16 cellular contexts compared by ENCODE assay signal in genomic region chr17:81048827-81049371, GRCh38. TPM values are rescaled to one million over a fixed set of nuclear protein-coding genes. Genes with fewer than 3 reads are reported as not detected.
DNase-seq lines count a peak whose midpoint lies in the region; ATAC-seq and TF ChIP-seq lines count a peak whose summit lies in the region.
"Had no signal": no experiment of that assay in that cellular context is flagged by ENCODE, and none has a peak within 500 bp of the region (broad histone marks: within the 10 kb centered on the region; RNA-seq: fewer than 3 reads in every experiment).

No MANE protein-coding gene starts in this region.

- peak overlapping the region; percentile 65 for H3K27ac Mint-ChIP-seq in activated T-cell treated with anti-CD3 and anti-CD28 coated beads, Interleukin-2, amount 50 U/mL, for 24 hours
- H3K27ac Mint-ChIP-seq in stimulated activated effector memory CD8-positive, alpha-beta T cell treated with anti-CD3 and anti-CD28 coated beads, Interleukin-12 subunit alpha, Interleukin-12 subunit beta, amount 100 ng/mL, for 72 hours: peak overlapping the region; percentile 88
- H3K27ac Mint-ChIP-seq: IgD-negative memory B cell had no signal

- H3K4me1 ChIP-seq in RWPE2 (ENCODE audit: insufficient read depth, poor library complexity, severe bottlenecking) (peaks cover 46% of the 10 kb centered on the region), body of pancreas (peaks cover 25% of the 10 kb centered on the region)

- no peak for DNase-seq in activated T-cell treated with anti-CD3 and anti-CD28 coated beads, Interleukin-2, amount 50 U/mL, for 24 hours
- no peak for DNase-seq in activated T-cell treated with anti-CD3 and anti-CD28 coated beads, Interleukin-2, amount 50 U/mL, for 48 hours
- DNase-seq in RWPE2 (ENCODE audit: low spot score): no peak
- no peak for DNase-seq in epithelial cell of prostate (ENCODE audit: low read depth, low spot score)
- no peak for DNase-seq in stimulated activated effector memory CD8-positive, alpha-beta T cell treated with anti-CD3 and anti-CD28 coated beads, Interleukin-12 subunit alpha, Interleukin-12 subunit beta, amount 100 ng/mL, for 72 hours (ENCODE audit: low spot score in 2 of 2)
- no peak for DNase-seq in NCI-H2196 treated with DMSO at 0.1 percent for 48 hours (lab: John Stamatoyannopoulos, UW; ENCODE audit: unreplicated experiment)
- no peak for DNase-seq in body of pancreas
- DNase-seq in NCI-H1048 (lab: John Stamatoyannopoulos, UW): no peak
- DNase-seq: activated CD4-positive, alpha-beta T cell treated with anti-CD3 and anti-CD28 coated beads for 1 hour; erythroblast; HCEC 1CT; NCI-H1105 treated with DMSO at 0.1 percent for 48 hours; posterior cingulate gyrus had no signal

- peaks cover 14% of the 10 kb centered on the region for H3K4me1 Mint-ChIP-seq in activated T-cell treated with anti-CD3 and anti-CD28 coated beads, Interleukin-2, amount 50 U/mL, for 24 hours (ENCODE audit: low read depth)
- peaks cover 13% of the 10 kb centered on the region for H3K4me1 Mint-ChIP-seq in stimulated activated effector memory CD8-positive, alpha-beta T cell treated with anti-CD3 and anti-CD28 coated beads, Interleukin-12 subunit alpha, Interleukin-12 subunit beta, amount 100 ng/mL, for 72 hours

- H3K9me3 ChIP-seq in RWPE2 (ENCODE audit: severe bottlenecking) (no peaks in the 10 kb centered on the region), body of pancreas (no peaks in the 10 kb centered on the region)
- H3K9me3 ChIP-seq: A549, suprapubic skin had no signal

- WGBS in body of pancreas, 2 donors: 73 to 87% methylated on average over 2 to 28 of the region's 28 CpGs

- TF ChIP-seq CTCF in RWPE2 (IDR thresholded peaks at IDR 0.05; ENCODE audit: poor library complexity, severe bottlenecking): no peak
- TF ChIP-seq CTCF in body of pancreas (IDR thresholded peaks at IDR 0.05): no peak

- no peaks in the 10 kb centered on the region for H3K27me3 ChIP-seq in RWPE2 (ENCODE audit: insufficient read depth, poor library complexity, severe bottlenecking)
- no peaks in the 10 kb centered on the region for H3K27me3 ChIP-seq in body of pancreas
- H3K27me3 ChIP-seq: suprapubic skin had no signal

- no peak for TF ChIP-seq POLR2A in body of pancreas (IDR thresholded peaks at IDR 0.05)

- H3K4me3 ChIP-seq in RWPE2 (ENCODE audit: severe bottlenecking): no peak overlapping the region
- H3K4me3 ChIP-seq in body of pancreas: no peak overlapping the region
- H3K4me3 ChIP-seq: A549 had no signal

- H3K27ac ChIP-seq in RWPE2 (ENCODE audit: poor library complexity, severe bottlenecking) (peak overlapping the region; percentile 98), epithelial cell of prostate (peak overlapping the region; percentile 94), body of pancreas (peak overlapping the region in 2 of 4 donors; percentile 9 to 83)

- no peaks in the 10 kb centered on the region for H3K36me3 Mint-ChIP-seq in activated T-cell treated with anti-CD3 and anti-CD28 coated beads, Interleukin-2, amount 50 U/mL, for 24 hours (ENCODE audit: low read depth)
- no peaks in the 10 kb centered on the region for H3K36me3 Mint-ChIP-seq in stimulated activated effector memory CD8-positive, alpha-beta T cell treated with anti-CD3 and anti-CD28 coated beads, Interleukin-12 subunit alpha, Interleukin-12 subunit beta, amount 100 ng/mL, for 72 hours
- H3K36me3 Mint-ChIP-seq: IgD-negative memory B cell had no signal

- no peaks in the 10 kb centered on the region for H3K9me3 Mint-ChIP-seq in activated T-cell treated with anti-CD3 and anti-CD28 coated beads, Interleukin-2, amount 50 U/mL, for 24 hours
- no peaks in the 10 kb centered on the region for H3K9me3 Mint-ChIP-seq in stimulated activated effector memory CD8-positive, alpha-beta T cell treated with anti-CD3 and anti-CD28 coated beads, Interleukin-12 subunit alpha, Interleukin-12 subunit beta, amount 100 ng/mL, for 72 hours
- H3K9me3 Mint-ChIP-seq: IgD-negative memory B cell had no signal

- intact Hi-C loops in body of pancreas (cut with DNase I): no loop called here

- H3K36me3 ChIP-seq in RWPE2 (ENCODE audit: low read depth) (peaks cover 7% of the 10 kb centered on the region; the same call in 1 of the 2 replicates), body of pancreas (replicated peaks in 1 of 2; ENCODE audit: insufficient read depth in 1 of 2, low read depth in 2 of 2) (no peaks in the 10 kb centered on the region)
- H3K36me3 ChIP-seq: suprapubic skin had no signal

- no peak overlapping the region for H3K4me3 Mint-ChIP-seq in activated T-cell treated with anti-CD3 and anti-CD28 coated beads, Interleukin-2, amount 50 U/mL, for 24 hours
- peak overlapping the region; percentile 54 for H3K4me3 Mint-ChIP-seq in stimulated activated effector memory CD8-positive, alpha-beta T cell treated with anti-CD3 and anti-CD28 coated beads, Interleukin-12 subunit alpha, Interleukin-12 subunit beta, amount 100 ng/mL, for 72 hours

- no peak for ATAC-seq in RWPE2 (ENCODE audit: low read depth)
- peak; percentile 4 for ATAC-seq in stimulated activated effector memory CD8-positive, alpha-beta T cell treated with anti-CD3 and anti-CD28 coated beads, Interleukin-12 subunit alpha, Interleukin-12 subunit beta, amount 100 ng/mL, for 72 hours
- ATAC-seq in body of pancreas: no peak

- H3K27me3 Mint-ChIP-seq in activated T-cell treated with anti-CD3 and anti-CD28 coated beads, Interleukin-2, amount 50 U/mL, for 24 hours: no peaks in the 10 kb centered on the region

RNA-seq across cellular contexts. Expression of gene BAIAP2, which starts 13.9 kb away (rescaled TPM):
- total RNA-seq in body of pancreas: 10 to 100 TPM in 1 of 2 donors, 1 to 10 TPM in 1; 8.0 to 11.5 TPM

RNA-seq across cellular contexts. Expression of gene CHMP6, which starts 57.3 kb away (rescaled TPM):
- 10 to 100 TPM; 10.4 to 32.3 TPM for total RNA-seq in body of pancreas
